In genomic region chr21:45427331-45428271, GRCh38 we compare ENCODE assay signal across 10 cellular contexts. TPM values are rescaled to one million over a fixed set of nuclear protein-coding genes. Genes with fewer than 3 reads are reported as not detected.
A peak's percentile ranks its signal among the peaks of the same experiment; 100 is the strongest.
DNase-seq lines count a peak whose midpoint lies in the region; ATAC-seq and TF ChIP-seq lines count a peak whose summit lies in the region.
"Had no signal": no experiment of that assay in that cellular context is flagged by ENCODE, and none has a peak within 500 bp of the region (broad histone marks: within the 10 kb centered on the region; RNA-seq: fewer than 3 reads in every experiment).

No MANE protein-coding gene starts in this region.

- H3K27ac ChIP-seq in HCT116 (ENCODE audit: low read depth, low read length) (peak overlapping the region; percentile 52), ascending aorta (peak overlapping the region; percentile 74 to 84)
- H3K27ac ChIP-seq: KMS-11 had no signal

- H3K27ac Mint-ChIP-seq in immature natural killer cell, result no peak overlapping the region
- H3K27ac Mint-ChIP-seq in T-helper 2 cell treated with Interferon-gamma antibody and Interleukin-4, amounts not matched to agents 5 μg/mL and 100 μg/mL, for 36 hours, result no peak overlapping the region
- H3K27ac Mint-ChIP-seq: activated CD4-positive, alpha-beta T cell treated with anti-CD3 and anti-CD28 coated beads, Interleukin-2, amount 10 ng/mL, durations not matched to agents 24 days and 14 days had no signal

- TF ChIP-seq POLR2A in HCT116 (IDR thresholded peaks at IDR 0.05; ENCODE audit: borderline replicate concordance, extremely low read depth, insufficient read depth, insufficient read length), result no peak

- H3K9me2 ChIP-seq in HCT116 (ENCODE audit: insufficient read depth), result no peaks in the 10 kb centered on the region

- peak overlapping the region; percentile 57 for H3K9ac ChIP-seq in HCT116 (ENCODE audit: low read length)
- H3K9ac ChIP-seq in skeletal muscle satellite cell (ENCODE audit: low read depth, low read length), result peak overlapping the region; percentile 51
- H3K9ac ChIP-seq: KMS-11 had no signal

- H3K4me3 ChIP-seq in HCT116 (replicated peaks in 1 of 2; ENCODE audit: low read depth in 1 of 2, low read length in 2 of 2) (peak overlapping the region; percentile 11 to 49; a peak in 3 of 4 replicates), ascending aorta (peak overlapping the region; percentile 7 to 9), skeletal muscle satellite cell (ENCODE audit: low read length) (no peak overlapping the region)

- peaks cover 22% of the 10 kb centered on the region; the same call in 1 of the 2 replicates for H3K79me2 ChIP-seq in HCT116 (ENCODE audit: insufficient read depth, low read length)

- CTCF ChIA-PET in HCT116 (lab: Charles Lee), result interaction anchor here (1.0 to 1.2 kb wide), 4 partner anchors 119 to 289 kb away, joined by 3 to 11 read pairs (median 4); partner anchors contain the start of gene POFUT2

- H3K4me1 ChIP-seq in HCT116 (ENCODE audit: control insufficient read depth in 1 of 2, insufficient read depth in 2 of 2, low read length in 2 of 2), result peaks cover 37 to 58% of the 10 kb centered on the region in 2 experiments
- peaks cover 12 to 53% of the 10 kb centered on the region in 2 donors for H3K4me1 ChIP-seq in ascending aorta
- H3K4me1 ChIP-seq in skeletal muscle satellite cell (ENCODE audit: control insufficient read depth, insufficient read depth, low read length), result peaks cover 37% of the 10 kb centered on the region

- H3K9me3 ChIP-seq in HCT116 (ENCODE audit: control insufficient read depth in 1 of 2, insufficient read depth in 1 of 2, low read depth in 1 of 2, low read length in 2 of 2) (no peaks in the 10 kb centered on the region), ascending aorta (no peaks in the 10 kb centered on the region), skeletal muscle satellite cell (replicated peaks; ENCODE audit: low read length) (no peaks in the 10 kb centered on the region)

- no TSS peak for BruUV-seq in HCT116 (replicated peaks; lab: Mats Ljungman, UMichigan)

- H3K4me3 Mint-ChIP-seq in immature natural killer cell, result no peak overlapping the region
- no peak overlapping the region for H3K4me3 Mint-ChIP-seq in T-helper 2 cell treated with Interferon-gamma antibody and Interleukin-4, amounts not matched to agents 5 μg/mL and 100 μg/mL, for 36 hours
- H3K4me3 Mint-ChIP-seq: activated CD4-positive, alpha-beta T cell treated with anti-CD3 and anti-CD28 coated beads, Interleukin-2, amount 10 ng/mL, durations not matched to agents 24 days and 14 days had no signal

- H3K36me3 Mint-ChIP-seq in immature natural killer cell, result no peaks in the 10 kb centered on the region
- no peaks in the 10 kb centered on the region for H3K36me3 Mint-ChIP-seq in T-helper 2 cell treated with Interferon-gamma antibody and Interleukin-4, amounts not matched to agents 5 μg/mL and 100 μg/mL, for 36 hours (ENCODE audit: low read depth)

- TF ChIP-seq CTCF in HCT116 (IDR thresholded peaks at IDR 0.05 in 2 of 3, conservative IDR thresholded peaks at IDR 0.05 in 1 of 3; ENCODE audit: borderline replicate concordance in 1 of 3, insufficient read depth in 1 of 3, low read depth in 2 of 3, low read length in 2 of 3) (no peak), ascending aorta (IDR thresholded peaks at IDR 0.05) (no peak)

- H3K27me3 ChIP-seq in HCT116 (ENCODE audit: insufficient read depth, low read length) (no peaks in the 10 kb centered on the region), ascending aorta (no peaks in the 10 kb centered on the region), skeletal muscle satellite cell (ENCODE audit: control insufficient read depth, insufficient read depth, low read length) (no peaks in the 10 kb centered on the region)

- DNase-seq in HCT116 (ENCODE audit: low read depth, low spot score) (peak; percentile 67), ascending aorta (ENCODE audit: low spot score in 2 of 2) (peak; percentile 73 to 94), left ventricle myocardium superior (peak; percentile 63), NCI-H1436 treated with DMSO at 0.1 percent for 48 hours (lab: John Stamatoyannopoulos, UW) (no peak), immature natural killer cell (no peak)
- DNase-seq in T-helper 2 cell treated with Interferon-gamma antibody and Interleukin-4, amounts not matched to agents 5 μg/mL and 100 μg/mL, for 36 hours (ENCODE audit: low spot score), result no peak
- DNase-seq: activated CD4-positive, alpha-beta T cell treated with anti-CD3 and anti-CD28 coated beads, Interleukin-2, amount 10 ng/mL, durations not matched to agents 24 days and 14 days had no signal

- H4K20me1 ChIP-seq in HCT116 (ENCODE audit: insufficient read depth), result no peaks in the 10 kb centered on the region

- TF ChIP-seq RAD21 in HCT116 (IDR thresholded peaks at IDR 0.05; ENCODE audit: low read depth), result no peak

- H3K4me2 ChIP-seq in HCT116 (ENCODE audit: low read length), result peak overlapping the region; percentile 87
- H3K4me2 ChIP-seq in skeletal muscle satellite cell (ENCODE audit: low read length), result peak overlapping the region; percentile 43
- H3K4me2 ChIP-seq: KMS-11 had no signal

- intact Hi-C loops in HCT116 (cut with micrococcal nuclease) (no loop called here), ascending aorta (cut with DNase I) (no loop called here), left ventricle myocardium superior (cut with micrococcal nuclease) (no loop called here)

- RAD21 ChIA-PET in HCT116 (lab: Charles Lee; ENCODE audit: low non-redundant PET in 1 of 2, low total read pairs in 2 of 2, uncharacterized antibody in 2 of 2, unreplicated experiment in 2 of 2), result no interaction called here

- peak; percentile 94 for ATAC-seq in HCT116
- ATAC-seq in left ventricle myocardium superior, result peak; percentile 73
- ATAC-seq in HG02973 (IDR thresholded peaks at IDR 0.05; ENCODE audit: unreplicated experiment), result no peak

- 0 out of 4 replicates have a peak, but pooled peaks cover 0 to 5% of the 10 kb centered on the region in 2 experiments for H3K36me3 ChIP-seq in HCT116 (ENCODE audit: control insufficient read depth in 1 of 2, insufficient read depth in 2 of 2, low read length in 2 of 2)
- H3K36me3 ChIP-seq in ascending aorta, result no peaks in the 10 kb centered on the region
- no peaks in the 10 kb centered on the region for H3K36me3 ChIP-seq in skeletal muscle satellite cell (ENCODE audit: insufficient read depth, low read length)

- H3K27me3 Mint-ChIP-seq in immature natural killer cell (ENCODE audit: low read depth in 3 of 3), result peaks cover 0 to 5% (median 3%) of the 10 kb centered on the region in 3 donors
- no peaks in the 10 kb centered on the region for H3K27me3 Mint-ChIP-seq in T-helper 2 cell treated with Interferon-gamma antibody and Interleukin-4, amounts not matched to agents 5 μg/mL and 100 μg/mL, for 36 hours (ENCODE audit: low read depth)
- H3K27me3 Mint-ChIP-seq: activated CD4-positive, alpha-beta T cell treated with anti-CD3 and anti-CD28 coated beads, Interleukin-2, amount 10 ng/mL, durations not matched to agents 24 days and 14 days had no signal

- POLR2A ChIA-PET in HCT116 (lab: Charles Lee), result interaction anchor here (0.9 kb wide), 1 partner anchor 16 kb away, joined by 3 read pairs; no protein-coding TSS in a partner anchor

- no peaks in the 10 kb centered on the region for H3K9me3 Mint-ChIP-seq in immature natural killer cell
- no peaks in the 10 kb centered on the region for H3K9me3 Mint-ChIP-seq in T-helper 2 cell treated with Interferon-gamma antibody and Interleukin-4, amounts not matched to agents 5 μg/mL and 100 μg/mL, for 36 hours
- H3K9me3 Mint-ChIP-seq: activated CD4-positive, alpha-beta T cell treated with anti-CD3 and anti-CD28 coated beads, Interleukin-2, amount 10 ng/mL, durations not matched to agents 24 days and 14 days had no signal

- no peaks in the 10 kb centered on the region for H3K4me1 Mint-ChIP-seq in immature natural killer cell
- H3K4me1 Mint-ChIP-seq in T-helper 2 cell treated with Interferon-gamma antibody and Interleukin-4, amounts not matched to agents 5 μg/mL and 100 μg/mL, for 36 hours (ENCODE audit: low read depth), result no peaks in the 10 kb centered on the region
- H3K4me1 Mint-ChIP-seq: activated CD4-positive, alpha-beta T cell treated with anti-CD3 and anti-CD28 coated beads, Interleukin-2, amount 10 ng/mL, durations not matched to agents 24 days and 14 days had no signal

- no peak overlapping the region for H2AFZ ChIP-seq in HCT116 (ENCODE audit: low read depth, low read length, poor library complexity, severe bottlenecking)

TF ChIP-seq in HCT116, 20 proteins besides CTCF, POLR2A, EP300 and RAD21 (continues in another document):
- TF ChIP-seq POLR2AphosphoS5 (IDR thresholded peaks at IDR 0.05; ENCODE audit: low read depth, low read length) (0 out of 2 replicates have a peak, but pooled peaks have one; percentile 36), TCF7L2 (IDR thresholded peaks at IDR 0.05; ENCODE audit: borderline replicate concordance, extremely low read depth, insufficient read depth, insufficient read length) (peak; percentile 11), SIN3A (IDR thresholded peaks at IDR 0.05; ENCODE audit: low read depth) (no peak), ZFX (IDR thresholded peaks at IDR 0.05) (0 out of 2 replicates have a peak, but pooled peaks have one; percentile 15)

RNA-seq across cellular contexts. Expression of gene COL18A1, which starts 22.6 kb away (rescaled TPM):
- total RNA-seq in HCT116 (2021; ENCODE audit: unreplicated experiment), result 59.5 TPM
- 57.0 and 60.3 TPM in 2 replicates for polyA plus RNA-seq in HCT116 (2012)
- total RNA-seq in ascending aorta, result 699 TPM
- 52.4 TPM for total RNA-seq in left ventricle myocardium superior
- 25.6 and 40.2 TPM in 2 replicates for total RNA-seq in skeletal muscle satellite cell (2012; rRNA removed)
- polyA plus RNA-seq in immature natural killer cell, result 1 to 10 TPM in 1 of 3 donors, under 1 TPM in 2; 0.30 to 1.8 (median 0.46) TPM

Comparison
In these comparisons a context has a peak if more than half of its experiments do, and no peak if none do; other contexts are left out.
1. DNase-seq: peak in HCT116 (single experiment), ascending aorta (2 of 2) and left ventricle myocardium superior (single experiment); none in NCI-H1436 treated with DMSO at 0.1 percent for 48 hours (single experiment), immature natural killer cell (0 of 3) and T-helper 2 cell treated with Interferon-gamma antibody and Interleukin-4, amounts not matched to agents 5 μg/mL and 100 μg/mL, for 36 hours (single experiment).
2. RNA of gene COL18A1, which starts 22.6 kb away (total RNA-seq): 699 TPM in ascending aorta (single experiment); 59.5 TPM in HCT116 (single experiment) and 52.4 TPM in left ventricle myocardium superior (single experiment); every median in the first group is over 10 times any median in the second.